Comparison of ENCODE assay signal across 3 cellular contexts in genomic region chr12:6853626-6854025, GRCh38.
TF ChIP-seq lines count a peak whose summit lies in the region.

No MANE protein-coding gene starts in this region.

TF ChIP-seq in SK-N-SH, 30 proteins besides CTCF, POLR2A, EP300 and RAD21 (continued from another document):
- TF ChIP-seq, protein P1, sequence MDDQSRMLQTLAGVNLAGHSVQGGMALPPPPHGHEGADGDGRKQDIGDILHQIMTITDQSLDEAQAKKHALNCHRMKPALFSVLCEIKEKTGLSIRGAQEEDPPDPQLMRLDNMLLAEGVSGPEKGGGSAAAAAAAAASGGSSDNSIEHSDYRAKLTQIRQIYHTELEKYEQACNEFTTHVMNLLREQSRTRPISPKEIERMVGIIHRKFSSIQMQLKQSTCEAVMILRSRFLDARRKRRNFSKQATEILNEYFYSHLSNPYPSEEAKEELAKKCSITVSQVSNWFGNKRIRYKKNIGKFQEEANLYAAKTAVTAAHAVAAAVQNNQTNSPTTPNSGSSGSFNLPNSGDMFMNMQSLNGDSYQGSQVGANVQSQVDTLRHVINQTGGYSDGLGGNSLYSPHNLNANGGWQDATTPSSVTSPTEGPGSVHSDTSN (IDR thresholded peaks at IDR 0.05), result no peak

TF ChIP-seq in SK-N-SH treated with all-trans-retinoic acid at 6 μM for 48 hours, 23 proteins besides CTCF, POLR2A, EP300 and RAD21 (continued from another document):
- TF ChIP-seq ZFP30 (CRISPR knock-in tag; IDR thresholded peaks at IDR 0.05) (no peak), ZC3H10 (CRISPR knock-in tag; IDR thresholded peaks at IDR 0.05) (no peak), TCF4 (CRISPR knock-in tag; IDR thresholded peaks at IDR 0.05; ENCODE audit: borderline replicate concordance) (no peak), ESRRG (CRISPR knock-in tag; IDR thresholded peaks at IDR 0.05) (no peak), CREB5 (CRISPR knock-in tag; IDR thresholded peaks at IDR 0.05; ENCODE audit: low read depth) (no peak)
- TF ChIP-seq, protein P2, sequence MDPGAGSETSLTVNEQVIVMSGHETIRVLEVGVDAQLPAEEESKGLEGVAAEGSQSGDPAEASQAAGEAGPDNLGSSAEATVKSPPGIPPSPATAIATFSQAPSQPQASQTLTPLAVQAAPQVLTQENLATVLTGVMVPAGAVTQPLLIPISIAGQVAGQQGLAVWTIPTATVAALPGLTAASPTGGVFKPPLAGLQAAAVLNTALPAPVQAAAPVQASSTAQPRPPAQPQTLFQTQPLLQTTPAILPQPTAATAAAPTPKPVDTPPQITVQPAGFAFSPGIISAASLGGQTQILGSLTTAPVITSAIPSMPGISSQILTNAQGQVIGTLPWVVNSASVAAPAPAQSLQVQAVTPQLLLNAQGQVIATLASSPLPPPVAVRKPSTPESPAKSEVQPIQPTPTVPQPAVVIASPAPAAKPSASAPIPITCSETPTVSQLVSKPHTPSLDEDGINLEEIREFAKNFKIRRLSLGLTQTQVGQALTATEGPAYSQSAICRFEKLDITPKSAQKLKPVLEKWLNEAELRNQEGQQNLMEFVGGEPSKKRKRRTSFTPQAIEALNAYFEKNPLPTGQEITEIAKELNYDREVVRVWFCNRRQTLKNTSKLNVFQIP (CRISPR knock-in tag; IDR thresholded peaks at IDR 0.05; ENCODE audit: borderline replicate concordance, low read depth), result no peak
TF ChIP-seq in SK-N-SH treated with all-trans-retinoic acid at 6 μM for 48 hours: peak in this region for 0.

TF ChIP-seq in WTC11, 78 proteins besides CTCF, POLR2A, EP300 and RAD21 (continued from another document):
- TF ChIP-seq PREB (CRISPR knock-in tag; IDR thresholded peaks at IDR 0.05; ENCODE audit: borderline replicate concordance), result no peak
